ENCODE assay signal across 8 cellular contexts in genomic region chr15:74782596-74783071, GRCh38. TPM values are rescaled to one million over a fixed set of nuclear protein-coding genes. Genes with fewer than 3 reads are reported as not detected.
A peak's percentile ranks its signal among the peaks of the same experiment; 100 is the strongest.
DNase-seq lines count a peak whose midpoint lies in the region; ATAC-seq and TF ChIP-seq lines count a peak whose summit lies in the region.

No MANE protein-coding gene starts in this region.

- peaks cover 0 to 28% (median 4%) of the 10 kb centered on the region in 3 donors for H3K36me3 Mint-ChIP-seq in CD8-positive, alpha-beta memory T cell

- H3K79me2 ChIP-seq in PC-3 (ENCODE audit: low read length) = peaks cover 52% of the 10 kb centered on the region

- no peaks in the 10 kb centered on the region for H3K9me2 ChIP-seq in PC-3 (replicated peaks; ENCODE audit: low read length)

- H3F3A ChIP-seq in PC-3 (ENCODE audit: low read length, unreplicated experiment) = no peaks in the 10 kb centered on the region

- H4K91ac ChIP-seq in neuronal stem cell (ENCODE audit: low read depth, low read length, poor library complexity) = no peak overlapping the region

- H3K9ac ChIP-seq in PC-3 (ENCODE audit: low read length) = peak overlapping the region; percentile 85
- peak overlapping the region; percentile 91 for H3K9ac ChIP-seq in neuronal stem cell (ENCODE audit: low read depth, low read length, poor library complexity)

- no peaks in the 10 kb centered on the region for H3K36me3 ChIP-seq in CD8-positive, alpha-beta memory T cell (ENCODE audit: insufficient read depth, low read length)
- no peaks in the 10 kb centered on the region; the same call in 1 of the 2 replicates for H3K36me3 ChIP-seq in PC-3 (ENCODE audit: low read depth, low read length)
- H3K36me3 ChIP-seq in neuronal stem cell (replicated peaks in 1 of 2; ENCODE audit: control insufficient read depth in 2 of 2, insufficient read depth in 2 of 2, low read length in 2 of 2) = peaks cover 3 to 21% of the 10 kb centered on the region in 2 donors

- no peak overlapping the region for H2BK12ac ChIP-seq in neuronal stem cell (ENCODE audit: low read length)

- POLR2A ChIA-PET in CD8-positive, alpha-beta memory T cell (lab: Charles Lee) = interaction anchor here (2.1 to 6.4 kb wide), 5 partner anchors 10 to 111 kb away, joined by 8 to 89 read pairs (median 13); no protein-coding TSS in a partner anchor
- POLR2A ChIA-PET in PC-3 (lab: Charles Lee; ENCODE audit: unreplicated experiment) = no interaction called here

- TF ChIP-seq CTCF in PC-3 (conservative IDR thresholded peaks at IDR 0.05; ENCODE audit: low read depth, low read length) = no peak
- TF ChIP-seq CTCF in epithelial cell of esophagus (IDR thresholded peaks at IDR 0.05; ENCODE audit: insufficient read depth, low read depth, low read length, missing control alignments) = no peak

- H3K4ac ChIP-seq in neuronal stem cell (ENCODE audit: low read length) = no peak overlapping the region

- no TSS peak for BruUV-seq in PC-3 (replicated peaks; lab: Mats Ljungman, UMichigan)

- H3K27ac ChIP-seq in CD8-positive, alpha-beta memory T cell (ENCODE audit: low read depth, low read length) = peak overlapping the region; percentile 74
- H3K27ac ChIP-seq in PC-3 (ENCODE audit: low read length) (no peak overlapping the region), neuronal stem cell (replicated peaks; ENCODE audit: low read length) (no peak overlapping the region)

- peak overlapping the region; percentile 70 for H3K23ac ChIP-seq in neuronal stem cell (ENCODE audit: low read depth, low read length, poor library complexity)

- peaks cover 14% of the 10 kb centered on the region for H3K79me1 ChIP-seq in neuronal stem cell (ENCODE audit: low read depth, low read length)

- no peak overlapping the region for H2BK120ac ChIP-seq in neuronal stem cell (ENCODE audit: low read depth, low read length)

- peaks cover 66% of the 10 kb centered on the region for H3K4me1 ChIP-seq in CD8-positive, alpha-beta memory T cell (ENCODE audit: insufficient read depth, low read length)
- H3K4me1 ChIP-seq in PC-3 (ENCODE audit: insufficient read depth, low read length) (peaks cover 18% of the 10 kb centered on the region), neuronal stem cell (ENCODE audit: control insufficient read depth in 2 of 2, insufficient read depth in 1 of 2, low read depth in 1 of 2, low read length in 2 of 2) (peaks cover 19 to 26% of the 10 kb centered on the region in 2 donors)

- H4K20me1 ChIP-seq in PC-3 (ENCODE audit: low read length) = 0 out of 2 replicates have a peak, but pooled peaks cover 3% of the 10 kb centered on the region

- H3K27me3 Mint-ChIP-seq in CD8-positive, alpha-beta memory T cell = peaks cover 0 to 8% of the 10 kb centered on the region in 2 donors

- H3K27ac Mint-ChIP-seq in CD8-positive, alpha-beta memory T cell = peak overlapping the region; percentile 90 to 99 (median 95)

- no CpG with 5 or more reads among the region's 26 CpGs for WGBS in neuronal stem cell (ENCODE audit: extremely low coverage in 2 of 2, insufficient read length in 2 of 2, insufficient replicate concordance in 1 of 2), 2 donors

- peak overlapping the region; percentile 99 for H3K4me2 ChIP-seq in PC-3 (ENCODE audit: low read length)
- peak overlapping the region; percentile 87 for H3K4me2 ChIP-seq in neuronal stem cell (ENCODE audit: insufficient read depth, low read length, poor library complexity, severe bottlenecking)

- H3K4me1 Mint-ChIP-seq in CD8-positive, alpha-beta memory T cell = peaks cover 69 to 81% (median 76%) of the 10 kb centered on the region in 3 donors

- ATAC-seq in PC-3 (peak; percentile 23), GM19467 (IDR thresholded peaks at IDR 0.05; ENCODE audit: unreplicated experiment) (no peak), GM18858 (IDR thresholded peaks at IDR 0.05; ENCODE audit: unreplicated experiment) (no peak)

- no peak overlapping the region for H4K8ac ChIP-seq in neuronal stem cell (ENCODE audit: low read depth, low read length)

- H3K4me3 Mint-ChIP-seq in CD8-positive, alpha-beta memory T cell = peak overlapping the region; percentile 85 to 97 (median 91)

- DNase-seq in CD8-positive, alpha-beta memory T cell = peak in 1 of 5 donors; percentile 18
- DNase-seq in PC-3 = no peak
- no peak for DNase-seq in epithelial cell of esophagus (ENCODE audit: low read depth)
- no peak for DNase-seq in neuronal stem cell (ENCODE audit: low spot score)
- DNase-seq in stimulated activated CD4-positive, alpha-beta T cell treated with anti-CD3 and anti-CD28 coated beads, Interleukin-12 subunit alpha, Interleukin-12 subunit beta, amount 100 ng/mL, for 4 hours = no peak
- DNase-seq in NCI-H1694 (lab: John Stamatoyannopoulos, UW) = no peak

- H3K9me3 ChIP-seq in CD8-positive, alpha-beta memory T cell (ENCODE audit: low read length) = no peaks in the 10 kb centered on the region
- no peaks in the 10 kb centered on the region for H3K9me3 ChIP-seq in PC-3 (ENCODE audit: low read length)
- no peaks in the 10 kb centered on the region for H3K9me3 ChIP-seq in neuronal stem cell (replicated peaks in 1 of 2; ENCODE audit: control insufficient read depth in 2 of 2, insufficient read depth in 1 of 2, low read depth in 1 of 2, low read length in 2 of 2)

- H3K14ac ChIP-seq in neuronal stem cell (ENCODE audit: low read length) = no peak overlapping the region

- H3K27me3 ChIP-seq in CD8-positive, alpha-beta memory T cell (ENCODE audit: insufficient read depth, low read length, poor library complexity, severe bottlenecking) = no peaks in the 10 kb centered on the region
- H3K27me3 ChIP-seq in PC-3 (ENCODE audit: low read length) (no peaks in the 10 kb centered on the region), neuronal stem cell (ENCODE audit: control insufficient read depth in 3 of 3, insufficient read depth in 3 of 3, low read depth in 1 of 3, low read length in 3 of 3) (peaks cover 0 to 14% (median 0%) of the 10 kb centered on the region in 3 experiments)

- H3K9me3 Mint-ChIP-seq in CD8-positive, alpha-beta memory T cell = no peaks in the 10 kb centered on the region

- H2AK5ac ChIP-seq in neuronal stem cell (ENCODE audit: low read depth, low read length) = peak overlapping the region; percentile 36

- intact Hi-C loops in PC-3 (cut with micrococcal nuclease) = no loop called here

- H3K18ac ChIP-seq in neuronal stem cell (ENCODE audit: low read length) = peak overlapping the region; percentile 83

- no peak overlapping the region for H2BK15ac ChIP-seq in neuronal stem cell (ENCODE audit: low read length)

- peak overlapping the region; percentile 65; the same call in 1 of the 2 replicates for H2AFZ ChIP-seq in PC-3 (ENCODE audit: low read length)
- peak overlapping the region; percentile 76 for H2AFZ ChIP-seq in neuronal stem cell (ENCODE audit: low read length)

- no peak overlapping the region for H2BK5ac ChIP-seq in neuronal stem cell (ENCODE audit: low read length)

- CTCF ChIA-PET in CD8-positive, alpha-beta memory T cell (lab: Charles Lee) = interaction anchor here (0.6 to 18.5 kb wide), 5 partner anchors 11 to 168 kb away, joined by 4 to 1086 read pairs (median 24); no protein-coding TSS in a partner anchor
- CTCF ChIA-PET in PC-3 (lab: Charles Lee) = no interaction called here

- H3K4me3 ChIP-seq in CD8-positive, alpha-beta memory T cell (ENCODE audit: low read length) = peak overlapping the region; percentile 99
- peak overlapping the region; percentile 98 for H3K4me3 ChIP-seq in PC-3 (ENCODE audit: low read length)
- H3K4me3 ChIP-seq in epithelial cell of esophagus (ENCODE audit: low read length) = peak overlapping the region; percentile 88
- peak overlapping the region; percentile 70 to 92 for H3K4me3 ChIP-seq in neuronal stem cell (ENCODE audit: low read length in 2 of 2)

RNA-seq across cellular contexts. Expression of gene CSK, which starts 0.8 kb away (rescaled TPM):
- 100 to 1,000 TPM; 288 to 294 TPM for total RNA-seq in CD8-positive, alpha-beta memory T cell
- polyA plus RNA-seq in CD8-positive, alpha-beta memory T cell = 154 TPM
- total RNA-seq in PC-3 (2014; rRNA removed) = 38.0 and 50.3 TPM in 2 replicates
- 40.7 TPM for polyA plus RNA-seq in neuronal stem cell (2013, experiment 1 of 2)
- 40.4 TPM for polyA plus RNA-seq in neuronal stem cell (2013, experiment 2 of 2)

RNA-seq across cellular contexts. Expression of gene LMAN1L, which starts 30.0 kb away (rescaled TPM):
- total RNA-seq in CD8-positive, alpha-beta memory T cell = under 1 TPM in 1 of 2 experiments, not detected in 1; 0.27 TPM
- not detected for polyA plus RNA-seq in CD8-positive, alpha-beta memory T cell
- total RNA-seq in PC-3 (2014; rRNA removed) = not detected in 2 replicates
- not detected for polyA plus RNA-seq in neuronal stem cell (2013, experiment 1 of 2)
- not detected for polyA plus RNA-seq in neuronal stem cell (2013, experiment 2 of 2)

RNA-seq across cellular contexts. Expression of gene CYP1A2, which starts 34.0 kb away (rescaled TPM):
- not detected for total RNA-seq in CD8-positive, alpha-beta memory T cell
- polyA plus RNA-seq in CD8-positive, alpha-beta memory T cell = not detected
- total RNA-seq in PC-3 (2014; rRNA removed) = not detected in 2 replicates
- polyA plus RNA-seq in neuronal stem cell (2013, experiment 1 of 2) = not detected
- not detected for polyA plus RNA-seq in neuronal stem cell (2013, experiment 2 of 2)

RNA-seq across cellular contexts. Expression of gene CPLX3, which starts 43.8 kb away (rescaled TPM):
- not detected for total RNA-seq in CD8-positive, alpha-beta memory T cell
- not detected for polyA plus RNA-seq in CD8-positive, alpha-beta memory T cell
- not detected in 2 replicates for total RNA-seq in PC-3 (2014; rRNA removed)
- polyA plus RNA-seq in neuronal stem cell (2013, experiment 1 of 2) = 0.03 TPM
- 0.03 TPM for polyA plus RNA-seq in neuronal stem cell (2013, experiment 2 of 2)

RNA-seq across cellular contexts. Expression of gene CYP1A1, which starts 57.3 kb away (rescaled TPM):
- 1 to 10 TPM; 2.4 to 2.6 TPM for total RNA-seq in CD8-positive, alpha-beta memory T cell
- polyA plus RNA-seq in CD8-positive, alpha-beta memory T cell = 0.09 TPM
- 2.3 and 2.5 TPM in 2 replicates for total RNA-seq in PC-3 (2014; rRNA removed)
- polyA plus RNA-seq in neuronal stem cell (2013, experiment 1 of 2) = 0.56 TPM
- polyA plus RNA-seq in neuronal stem cell (2013, experiment 2 of 2) = 0.33 TPM
